1 cellular context compared by ENCODE assay signal in the genomic region with DNA sequence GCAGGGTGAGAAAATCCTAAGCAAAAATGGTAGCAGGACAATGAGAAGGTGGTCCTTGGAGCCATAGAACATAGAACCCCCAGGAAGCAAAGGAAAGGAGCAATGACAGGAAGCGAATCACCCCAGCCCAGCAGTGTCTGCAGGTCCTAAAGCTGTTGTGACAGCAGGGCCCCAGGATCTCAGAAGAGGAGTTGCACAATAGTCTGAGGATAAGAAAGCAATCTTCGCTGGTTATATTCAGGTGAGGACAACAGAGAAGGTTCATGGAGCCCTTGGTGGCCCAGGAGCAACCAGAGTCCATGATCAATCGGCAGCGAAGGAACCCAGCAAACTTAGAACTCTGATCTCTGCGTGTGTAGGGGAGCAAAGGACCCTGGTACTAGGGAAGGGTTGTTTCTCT.
TF ChIP-seq lines count a peak whose summit lies in the region.

No MANE protein-coding gene starts in this region.

TF ChIP-seq in HepG2, 621 proteins besides CTCF, POLR2A, EP300 and RAD21 (continued from another document):
- TF ChIP-seq ATF5 (CRISPR knock-in tag; IDR thresholded peaks at IDR 0.05; ENCODE audit: low read depth) (no peak), ZNF782 (CRISPR knock-in tag; IDR thresholded peaks at IDR 0.05; ENCODE audit: borderline replicate concordance) (no peak)
